In the genomic region with DNA sequence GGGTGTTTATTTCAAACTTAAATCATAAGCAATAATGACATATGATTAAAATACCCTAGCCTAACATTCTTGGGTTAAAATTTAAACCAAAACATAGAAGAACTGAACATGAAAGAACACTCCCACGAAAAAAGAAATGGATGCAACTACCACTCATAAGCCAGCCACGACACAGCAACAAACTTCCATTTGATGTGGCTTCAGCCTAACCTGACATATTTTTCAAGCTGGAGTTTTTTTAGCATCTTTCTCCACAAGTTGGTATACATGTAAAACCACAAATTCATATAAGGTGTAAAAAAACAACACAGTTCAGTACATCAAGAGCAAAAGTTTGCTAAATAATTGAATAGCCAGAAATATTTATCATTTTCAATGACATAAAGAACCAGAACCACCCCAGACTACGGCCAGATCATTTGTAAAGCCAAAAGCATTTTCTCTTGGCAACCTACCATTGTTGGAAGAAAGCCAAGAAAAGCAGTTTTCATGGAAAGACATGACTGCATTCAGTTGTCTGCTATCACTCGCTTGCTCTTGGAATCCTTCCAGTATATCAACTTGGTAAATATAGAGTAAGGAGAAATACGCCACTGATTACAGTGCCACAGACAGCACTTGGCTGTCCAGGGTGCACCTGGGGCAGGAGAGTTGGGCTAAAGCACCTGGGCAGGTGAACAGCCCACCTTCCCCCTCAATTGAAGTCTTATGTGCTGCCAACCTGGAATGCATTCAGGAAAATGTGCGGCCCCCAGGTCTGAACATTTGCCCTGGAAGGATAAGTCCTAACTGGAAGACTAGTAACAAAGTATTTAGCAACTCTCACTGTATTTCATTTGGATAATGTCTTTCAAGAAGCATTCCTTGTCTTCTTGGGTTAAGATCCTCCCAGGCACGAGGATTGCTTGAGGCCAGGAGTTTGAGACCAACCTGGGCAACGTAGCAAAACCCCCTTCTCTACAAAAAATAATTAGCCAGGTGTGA, we compare ENCODE assay signal across 8 cellular contexts.
DNase-seq lines count a peak whose midpoint lies in the region; ATAC-seq and TF ChIP-seq lines count a peak whose summit lies in the region.

No MANE protein-coding gene starts in this region.

- H4K8ac ChIP-seq in H9 (replicated peaks; ENCODE audit: insufficient read length, low read depth, low read length), result no peak overlapping the region

- H3K23me2 ChIP-seq in H9 (ENCODE audit: insufficient read length, low read depth, low read length, poor library complexity, severe bottlenecking), result no peaks in the 10 kb centered on the region

- H2BK120ac ChIP-seq in H9 (ENCODE audit: low read depth, low read length, poor library complexity, severe bottlenecking), result no peak overlapping the region

- H3T11ph ChIP-seq in H9 (ENCODE audit: low read length), result no peak overlapping the region

- peak overlapping the region; percentile 12 for H3K4me2 ChIP-seq in smooth muscle cell
- no peak overlapping the region for H3K4me2 ChIP-seq in H9 (ENCODE audit: insufficient read depth, insufficient read length, low read length)

- WGBS in smooth muscle cell (ENCODE audit: low lambda C conversion rate), result 49% methylated on average over 8 of the region's 8 CpGs
- no CpG with 5 or more reads among the region's 8 CpGs for WGBS in H9 (ENCODE audit: extremely low coverage, insufficient read length, low lambda C conversion rate)

- no peak overlapping the region for H2BK15ac ChIP-seq in H9 (ENCODE audit: low read depth, low read length)

- H3K27ac Mint-ChIP-seq in T-helper 17 cell (peak overlapping the region; percentile 29), H9 (no peak overlapping the region)

- no peaks in the 10 kb centered on the region for H3K36me3 ChIP-seq in smooth muscle cell (ENCODE audit: low read depth)

- H3K27ac ChIP-seq in smooth muscle cell (ENCODE audit: low read depth) (peak overlapping the region; percentile 59), H9 (ENCODE audit: insufficient read length, low read depth, low read length) (no peak overlapping the region)

- H3K56ac ChIP-seq in H9 (ENCODE audit: insufficient read length, low read depth, low read length), result no peak overlapping the region

- H3K14ac ChIP-seq in H9 (ENCODE audit: insufficient read depth, low read length), result no peak overlapping the region

- H3K79me2 ChIP-seq in smooth muscle cell (ENCODE audit: low read depth) (peaks cover 99% of the 10 kb centered on the region), H9 (ENCODE audit: insufficient read depth, low read length) (peaks cover 38% of the 10 kb centered on the region)

- no peaks in the 10 kb centered on the region for H3K9me3 Mint-ChIP-seq in H9

- H4K91ac ChIP-seq in H9 (ENCODE audit: insufficient read length, low read depth, low read length), result no peak overlapping the region

- H3K4me1 ChIP-seq in smooth muscle cell (ENCODE audit: low read depth) (peaks cover 24% of the 10 kb centered on the region), H9 (ENCODE audit: insufficient read depth, low read length) (no peaks in the 10 kb centered on the region; the same call in 1 of the 2 replicates)

- H3K4me1 Mint-ChIP-seq in T-helper 17 cell (peaks cover 77% of the 10 kb centered on the region), H9 (peaks cover 59 to 60% of the 10 kb centered on the region in 2 experiments)

- DNase-seq in AG09319 (ENCODE audit: extremely low read depth, low read depth), result peak; percentile 75
- peak; percentile 73 for DNase-seq in LoVo (ENCODE audit: low spot score)
- no peak for DNase-seq in T-helper 17 cell
- DNase-seq in globus pallidus (ENCODE audit: low spot score), result peak; percentile 8
- DNase-seq in smooth muscle cell (lab: John Stamatoyannopoulos, UW; ENCODE audit: unreplicated experiment), result no peak
- no peak for DNase-seq in activated CD4-positive, alpha-beta T cell treated with anti-CD3 and anti-CD28 coated beads, Interleukin-2, amount 50 U/mL, for 48 hours
- no peak for DNase-seq in activated naive CD4-positive, alpha-beta T cell treated with anti-CD3 and anti-CD28 coated beads, Interleukin-2, amount 50 U/mL, for 16 hours
- no peak for DNase-seq in H9

- H3K9ac ChIP-seq in smooth muscle cell (ENCODE audit: low read depth) (no peak overlapping the region), H9 (ENCODE audit: extremely low read depth, insufficient read length, low read length) (no peak overlapping the region)

- H3F3A ChIP-seq in smooth muscle cell (ENCODE audit: low read depth), result peaks cover 11% of the 10 kb centered on the region

- no peaks in the 10 kb centered on the region for H3K9me3 ChIP-seq in T-helper 17 cell (ENCODE audit: control insufficient read depth, low read length, poor library complexity, severe bottlenecking)
- no peaks in the 10 kb centered on the region for H3K9me3 ChIP-seq in smooth muscle cell (replicated peaks; ENCODE audit: low read depth)
- no peaks in the 10 kb centered on the region for H3K9me3 ChIP-seq in H9 (ENCODE audit: control insufficient read depth, low read depth, low read length)

- H2AFZ ChIP-seq in smooth muscle cell (ENCODE audit: low read depth) (no peak overlapping the region), H9 (ENCODE audit: low read length) (no peak overlapping the region)

- peaks cover 100% of the 10 kb centered on the region for H4K20me1 ChIP-seq in smooth muscle cell (ENCODE audit: low read depth)
- no peaks in the 10 kb centered on the region for H4K20me1 ChIP-seq in H9 (ENCODE audit: control insufficient read depth, insufficient read depth, insufficient read length)

- peaks cover 14% of the 10 kb centered on the region for H3K79me1 ChIP-seq in H9 (ENCODE audit: insufficient read depth, low read depth, low read length, poor library complexity, severe bottlenecking)

- no peak overlapping the region for H2BK12ac ChIP-seq in H9 (ENCODE audit: insufficient read length, low read depth, low read length)

- H2BK20ac ChIP-seq in H9 (ENCODE audit: low read depth, low read length, poor library complexity, severe bottlenecking), result no peak overlapping the region

- ATAC-seq in T-helper 17 cell, result peak; percentile 70

- no peak overlapping the region for H2BK5ac ChIP-seq in H9 (ENCODE audit: insufficient read length, low read length)

- H3K4me3 Mint-ChIP-seq in T-helper 17 cell (peak overlapping the region; percentile 63), H9 (no peak overlapping the region)

- no peak overlapping the region for H3K23ac ChIP-seq in H9 (ENCODE audit: insufficient read length, low read depth, low read length)

- H3K27me3 Mint-ChIP-seq in T-helper 17 cell (no peaks in the 10 kb centered on the region), H9 (ENCODE audit: low read depth) (no peaks in the 10 kb centered on the region; the same call in 1 of the 2 replicates)

- H3K4me3 ChIP-seq in smooth muscle cell, result no peak overlapping the region

- no peaks in the 10 kb centered on the region for H3K27me3 ChIP-seq in smooth muscle cell (ENCODE audit: low read depth)
- H3K27me3 ChIP-seq in H9 (ENCODE audit: insufficient read depth, low read length), result no peaks in the 10 kb centered on the region

- no peak overlapping the region for H3K4ac ChIP-seq in H9 (ENCODE audit: low read depth, low read length)

- no peak overlapping the region for H4K5ac ChIP-seq in H9 (ENCODE audit: insufficient read length, low read depth, low read length)

- H2AK5ac ChIP-seq in H9 (ENCODE audit: insufficient read length, low read length), result no peak overlapping the region

- TF ChIP-seq CTCF in AG09319 (IDR thresholded peaks at IDR 0.05; ENCODE audit: low read depth, low read length), result no peak; the same call in 1 of the 2 replicates
- TF ChIP-seq CTCF in smooth muscle cell (IDR thresholded peaks at IDR 0.05; ENCODE audit: borderline replicate concordance, insufficient read depth, poor library complexity, severe bottlenecking), result no peak
- no peak for TF ChIP-seq CTCF in H9 (conservative IDR thresholded peaks at IDR 0.05)

- H3K36me3 Mint-ChIP-seq in T-helper 17 cell (ENCODE audit: low read depth) (peaks cover 2% of the 10 kb centered on the region), H9 (ENCODE audit: insufficient read depth in 1 of 3, low read depth in 3 of 3) (no peaks in the 10 kb centered on the region)

- no peak overlapping the region for H3K18ac ChIP-seq in H9 (ENCODE audit: insufficient read length, low read depth, low read length)

Comparison
In these comparisons a context has a peak if more than half of its experiments do, and no peak if none do; other contexts are left out.
1. DNase-seq: peak in AG09319 (single experiment), LoVo (single experiment) and globus pallidus (single experiment); none in T-helper 17 cell (0 of 3), smooth muscle cell (single experiment), activated CD4-positive, alpha-beta T cell treated with anti-CD3 and anti-CD28 coated beads, Interleukin-2, amount 50 U/mL, for 48 hours (0 of 2), activated naive CD4-positive, alpha-beta T cell treated with anti-CD3 and anti-CD28 coated beads, Interleukin-2, amount 50 U/mL, for 16 hours (single experiment) and H9 (single experiment).